Comparison of ENCODE assay signal across 8 cellular contexts in genomic region chr1:95072117-95072516, GRCh38. TPM values are rescaled to one million over a fixed set of nuclear protein-coding genes. Genes with fewer than 3 reads are reported as not detected.
DNase-seq lines count a peak whose midpoint lies in the region; ATAC-seq, FAIRE-seq and TF ChIP-seq lines count a peak whose summit lies in the region.

No MANE protein-coding gene starts in this region.

- no peak for TF ChIP-seq POLR2A in H54 (IDR thresholded peaks at IDR 0.05; ENCODE audit: low read depth, low read length)

- ATAC-seq in activated naive CD8-positive, alpha-beta T cell treated with anti-CD3 and anti-CD28 coated beads, Interleukin-2, amount 10 ng/mL, durations not matched to agents 7 days and 5 days (ENCODE audit: low read depth) = no peak
- ATAC-seq in left lung = peak; percentile 7

- intact Hi-C loops in left lung (cut with DNase I) (no loop called here), tibial artery (cut with DNase I; ENCODE audit: low total_unique reads) (loop anchor here (2.0 to 10.0 kb wide), 2 partner anchors 39 to 163 kb away; partner anchors contain the start of gene RWDD3)

- H3K4me1 Mint-ChIP-seq in activated T-cell treated with anti-CD3 and anti-CD28 coated beads, Interleukin-2, amount 50 U/mL, for 24 hours (ENCODE audit: low read depth) = peaks cover 18% of the 10 kb centered on the region
- H3K4me1 Mint-ChIP-seq in activated naive CD8-positive, alpha-beta T cell treated with anti-CD3 and anti-CD28 coated beads, Interleukin-2, amount 10 ng/mL, durations not matched to agents 7 days and 5 days = peaks cover 14% of the 10 kb centered on the region

- no peaks in the 10 kb centered on the region for H3K9me3 Mint-ChIP-seq in activated T-cell treated with anti-CD3 and anti-CD28 coated beads, Interleukin-2, amount 50 U/mL, for 24 hours
- no peaks in the 10 kb centered on the region for H3K9me3 Mint-ChIP-seq in activated naive CD8-positive, alpha-beta T cell treated with anti-CD3 and anti-CD28 coated beads, Interleukin-2, amount 10 ng/mL, durations not matched to agents 7 days and 5 days

- H3K27me3 Mint-ChIP-seq in activated T-cell treated with anti-CD3 and anti-CD28 coated beads, Interleukin-2, amount 50 U/mL, for 24 hours = peaks cover 9% of the 10 kb centered on the region
- H3K27me3 Mint-ChIP-seq in activated naive CD8-positive, alpha-beta T cell treated with anti-CD3 and anti-CD28 coated beads, Interleukin-2, amount 10 ng/mL, durations not matched to agents 7 days and 5 days = peaks cover 3% of the 10 kb centered on the region

- H3K9me3 ChIP-seq in left lung = no peaks in the 10 kb centered on the region
- H3K9me3 ChIP-seq in tibial artery = no peaks in the 10 kb centered on the region

- peak overlapping the region; percentile 98 for H3K4me3 Mint-ChIP-seq in activated T-cell treated with anti-CD3 and anti-CD28 coated beads, Interleukin-2, amount 50 U/mL, for 24 hours
- H3K4me3 Mint-ChIP-seq in activated naive CD8-positive, alpha-beta T cell treated with anti-CD3 and anti-CD28 coated beads, Interleukin-2, amount 10 ng/mL, durations not matched to agents 7 days and 5 days = peak overlapping the region; percentile 90

- H3K4me3 ChIP-seq in left lung = peak overlapping the region; percentile 47 to 63
- peak overlapping the region; percentile 60 to 70 for H3K4me3 ChIP-seq in tibial artery

- H3K27ac Mint-ChIP-seq in activated T-cell treated with anti-CD3 and anti-CD28 coated beads, Interleukin-2, amount 50 U/mL, for 24 hours = peak overlapping the region; percentile 99
- peak overlapping the region; percentile 91 for H3K27ac Mint-ChIP-seq in activated naive CD8-positive, alpha-beta T cell treated with anti-CD3 and anti-CD28 coated beads, Interleukin-2, amount 10 ng/mL, durations not matched to agents 7 days and 5 days

- TF ChIP-seq CTCF in left lung (IDR thresholded peaks at IDR 0.05) (no peak), tibial artery (IDR thresholded peaks at IDR 0.05) (no peak)

- H3K27me3 ChIP-seq in left lung (peaks cover 0 to 3% of the 10 kb centered on the region in 2 donors), tibial artery (no peaks in the 10 kb centered on the region)

- POLR2A ChIA-PET in activated naive CD8-positive, alpha-beta T cell treated with anti-CD3 and anti-CD28 coated beads, Interleukin-2, amount 10 ng/mL, durations not matched to agents 7 days and 5 days (lab: Charles Lee) = interaction anchor here (2.6 kb wide), 1 partner anchor 162 kb away, joined by 17 read pairs; the partner anchor contains the start of gene RWDD3

- H3K4me1 ChIP-seq in left lung (peaks cover 6 to 13% of the 10 kb centered on the region in 2 donors), tibial artery (peaks cover 0 to 8% (median 0%) of the 10 kb centered on the region in 4 donors)

- H3K27ac ChIP-seq in left lung (peak overlapping the region; percentile 84 to 89), tibial artery (peak overlapping the region; percentile 86 to 88)

- no peak for FAIRE-seq in H54 (lab: Jason Lieb, UNC)

- no peak for DNase-seq in activated T-cell treated with anti-CD3 and anti-CD28 coated beads, Interleukin-2, amount 50 U/mL, for 24 hours
- DNase-seq in activated T-cell treated with anti-CD3 and anti-CD28 coated beads for 4 hours = no peak
- DNase-seq in activated naive CD8-positive, alpha-beta T cell treated with anti-CD3 and anti-CD28 coated beads, Interleukin-2, amount 10 ng/mL, durations not matched to agents 7 days and 5 days = no peak
- DNase-seq in left lung = no peak
- DNase-seq in tibial artery = no peak
- DNase-seq in RPMI8226 = no peak
- no peak for DNase-seq in H54 (ENCODE audit: insufficient read length, low spot score)
- DNase-seq in SKM-1 (lab: John Stamatoyannopoulos, UW; ENCODE audit: unreplicated experiment) = no peak

- H3K36me3 ChIP-seq in left lung (no peaks in the 10 kb centered on the region), tibial artery (no peaks in the 10 kb centered on the region)

- H3K36me3 Mint-ChIP-seq in activated T-cell treated with anti-CD3 and anti-CD28 coated beads, Interleukin-2, amount 50 U/mL, for 24 hours (ENCODE audit: low read depth) = peaks cover 14% of the 10 kb centered on the region
- peaks cover 2% of the 10 kb centered on the region for H3K36me3 Mint-ChIP-seq in activated naive CD8-positive, alpha-beta T cell treated with anti-CD3 and anti-CD28 coated beads, Interleukin-2, amount 10 ng/mL, durations not matched to agents 7 days and 5 days

RNA-seq across cellular contexts. Expression of gene ALG14, which starts 0.6 kb away (rescaled TPM):
- total RNA-seq in activated naive CD8-positive, alpha-beta T cell treated with anti-CD3 and anti-CD28 coated beads, Interleukin-2, amount 10 ng/mL, durations not matched to agents 7 days and 5 days = 1 to 10 TPM; 1.8 to 2.1 TPM
- 1 to 10 TPM; 5.1 to 7.9 TPM for total RNA-seq in left lung

RNA-seq across cellular contexts. Expression of gene TLCD4, which starts 45.0 kb away (rescaled TPM):
- under 1 TPM; 0.03 to 0.06 TPM for total RNA-seq in activated naive CD8-positive, alpha-beta T cell treated with anti-CD3 and anti-CD28 coated beads, Interleukin-2, amount 10 ng/mL, durations not matched to agents 7 days and 5 days
- 10 to 100 TPM; 14.7 to 21.3 TPM for total RNA-seq in left lung

Comparison
In these comparisons a context has a peak if more than half of its experiments do, and no peak if none do; other contexts are left out.
1. RNA of gene TLCD4, which starts 45.0 kb away (total RNA-seq): 14.7 to 21.3 TPM in left lung; 0.03 to 0.06 TPM in activated naive CD8-positive, alpha-beta T cell treated with anti-CD3 and anti-CD28 coated beads, Interleukin-2, amount 10 ng/mL, durations not matched to agents 7 days and 5 days; every median in the first group is over 10 times any median in the second.